1 cellular context compared by ENCODE assay signal in genomic region chr1:246153796-246154212, GRCh38.
TF ChIP-seq lines count a peak whose summit lies in the region.

No MANE protein-coding gene starts in this region.

TF ChIP-seq in K562, 482 proteins besides CTCF, POLR2A, EP300 and RAD21 (continued from another document and continues in another):
- TF ChIP-seq CBX2 (IDR thresholded peaks at IDR 0.05; ENCODE audit: insufficient read depth, low read length, poor library complexity, severe bottlenecking) (no peak), ZNF395 (CRISPR knock-in tag; IDR thresholded peaks at IDR 0.05) (0 out of 2 replicates have a peak, but pooled peaks have one; percentile 12), NONO (IDR thresholded peaks at IDR 0.05; ENCODE audit: low read depth in 2 of 2, low read length in 1 of 2) (no peak), BRD4 (IDR thresholded peaks at IDR 0.05) (0 out of 2 replicates have a peak, but pooled peaks have one; percentile 62), DIDO1 (tag; IDR thresholded peaks at IDR 0.05; ENCODE audit: low read depth) (no peak), ZNF764 (CRISPR knock-in tag; IDR thresholded peaks at IDR 0.05; ENCODE audit: low read depth) (no peak), NR4A1 (CRISPR knock-in tag; IDR thresholded peaks at IDR 0.05) (no peak), NR4A1 (tag; IDR thresholded peaks at IDR 0.05) (0 out of 2 replicates have a peak, but pooled peaks have one; percentile 14), MBD1 (CRISPR knock-in tag; IDR thresholded peaks at IDR 0.05) (peak; percentile 76; the same call in 1 of the 2 replicates), ZNF282 (CRISPR knock-in tag; IDR thresholded peaks at IDR 0.05) (no peak), ARID1B (IDR thresholded peaks at IDR 0.05) (peak; percentile 83), HNRNPL (IDR thresholded peaks at IDR 0.05; ENCODE audit: low read depth, low read length) (no peak), RUNX1 (IDR thresholded peaks at IDR 0.05; ENCODE audit: low read depth) (no peak), ZKSCAN8 (CRISPR knock-in tag; IDR thresholded peaks at IDR 0.05) (no peak), CBFA2T3 (IDR thresholded peaks at IDR 0.05) (peak; percentile 45), KDM1A (IDR thresholded peaks at IDR 0.05) (peak; percentile 79 to 82), CXXC5 (CRISPR knock-in tag; IDR thresholded peaks at IDR 0.05) (no peak), MAFG (tag; conservative IDR thresholded peaks at IDR 0.05) (peak; percentile 50), DEAF1 (CRISPR knock-in tag; IDR thresholded peaks at IDR 0.05) (no peak), AFF1 (IDR thresholded peaks at IDR 0.05; ENCODE audit: low read depth in 1 of 2, partially characterized antibody in 2 of 2) (peak; percentile 10 to 16), C11orf30 (IDR thresholded peaks at IDR 0.05; ENCODE audit: low read depth) (0 out of 2 replicates have a peak, but pooled peaks have one; percentile 40), ZBTB43 (CRISPR knock-in tag; IDR thresholded peaks at IDR 0.05) (no peak), HBP1 (CRISPR knock-in tag; IDR thresholded peaks at IDR 0.05) (0 out of 2 replicates have a peak, but pooled peaks have one; percentile 1), ZNF134 (CRISPR knock-in tag; conservative IDR thresholded peaks at IDR 0.05) (no peak), ZNF639 (CRISPR knock-in tag; conservative IDR thresholded peaks at IDR 0.05 in 1 of 2, IDR thresholded peaks at IDR 0.05 in 1 of 2) (no peak), CBX1 (IDR thresholded peaks at IDR 0.05; ENCODE audit: low read depth) (no peak), ZNF696 (CRISPR knock-in tag; conservative IDR thresholded peaks at IDR 0.05) (no peak), RBM39 (optimal IDR thresholded peaks at IDR 0.05; ENCODE audit: low read depth, low read length) (no peak), E2F4 (CRISPR knock-in tag; IDR thresholded peaks at IDR 0.05; ENCODE audit: low read depth) (no peak), ZBTB12 (CRISPR knock-in tag; IDR thresholded peaks at IDR 0.05) (no peak), ZFP1 (CRISPR knock-in tag; IDR thresholded peaks at IDR 0.05) (no peak), ZNF76 (CRISPR knock-in tag; IDR thresholded peaks at IDR 0.05; ENCODE audit: borderline replicate concordance) (no peak), MBD2 (IDR thresholded peaks at IDR 0.05; ENCODE audit: borderline replicate concordance, low read depth) (no peak), FOXJ3 (CRISPR knock-in tag; IDR thresholded peaks at IDR 0.05) (no peak), CREM (IDR thresholded peaks at IDR 0.05; ENCODE audit: low read depth) (no peak; the same call in 1 of the 2 replicates), L3MBTL2 (IDR thresholded peaks at IDR 0.05) (no peak), ZNF277 (CRISPR knock-in tag; IDR thresholded peaks at IDR 0.05; ENCODE audit: borderline replicate concordance) (no peak), SAFB (IDR thresholded peaks at IDR 0.05; ENCODE audit: borderline replicate concordance, low read depth, low read length) (no peak), ZMIZ1 (IDR thresholded peaks at IDR 0.05; ENCODE audit: low read depth in 2 of 2, low read length in 2 of 2) (no peak), BCOR (IDR thresholded peaks at IDR 0.05) (no peak), ATF1 (CRISPR knock-in tag; IDR thresholded peaks at IDR 0.05) (no peak), ATF1 (tag; IDR thresholded peaks at IDR 0.05) (peak; percentile 49; the same call in 1 of the 2 replicates)
